ENCODE assay signal across 10 cellular contexts in genomic region chr14:65357091-65357490, GRCh38. TPM values are rescaled to one million over a fixed set of nuclear protein-coding genes. Genes with fewer than 3 reads are reported as not detected.
DNase-seq lines count a peak whose midpoint lies in the region; ATAC-seq, FAIRE-seq and TF ChIP-seq lines count a peak whose summit lies in the region.
"Had no signal": no experiment of that assay in that cellular context is flagged by ENCODE, and none has a peak within 500 bp of the region (broad histone marks: within the 10 kb centered on the region; RNA-seq: fewer than 3 reads in every experiment).

No MANE protein-coding gene starts in this region.

- no peaks in the 10 kb centered on the region for H3K36me3 ChIP-seq in osteoblast (ENCODE audit: insufficient read depth, low read length)

- peak overlapping the region; percentile 68 for H3K27ac Mint-ChIP-seq in T-helper 2 cell treated with Interferon-gamma antibody and Interleukin-4, amounts not matched to agents 5 μg/mL and 100 μg/mL, for 36 hours
- H3K27ac Mint-ChIP-seq in activated T-helper 1 cell treated with anti-CD3 and anti-CD28 coated beads, Interleukin-12 subunit alpha, Interleukin-12 subunit beta, Interleukin-2, Interleukin-4 antibody, amounts not matched to agents 30 ng/mL and 10 ng/mL and 1 ng/mL, durations not matched to agents 14 hours and 24 hours and 36 hours, result peak overlapping the region; percentile 87

- peak overlapping the region; percentile 46 for H3K4me3 Mint-ChIP-seq in T-helper 2 cell treated with Interferon-gamma antibody and Interleukin-4, amounts not matched to agents 5 μg/mL and 100 μg/mL, for 36 hours
- peak overlapping the region; percentile 12 for H3K4me3 Mint-ChIP-seq in activated T-helper 1 cell treated with anti-CD3 and anti-CD28 coated beads, Interleukin-12 subunit alpha, Interleukin-12 subunit beta, Interleukin-2, Interleukin-4 antibody, amounts not matched to agents 30 ng/mL and 10 ng/mL and 1 ng/mL, durations not matched to agents 14 hours and 24 hours and 36 hours

- TF ChIP-seq CTCF in osteoblast (IDR thresholded peaks at IDR 0.05; ENCODE audit: extremely low read depth, low read depth, low read length), result no peak

- intact Hi-C loops in activated T-helper 1 cell treated with anti-CD3 and anti-CD28 coated beads, Interleukin-12 subunit alpha, Interleukin-12 subunit beta, Interleukin-2, Interleukin-4 antibody, amounts not matched to agents 30 ng/mL and 10 ng/mL and 1 ng/mL, durations not matched to agents 14 hours and 24 hours and 36 hours (cut with micrococcal nuclease), result loop anchor here (2.0 kb wide), 1 partner anchor 14 kb away; no protein-coding TSS in a partner anchor

- H3K36me3 Mint-ChIP-seq in T-helper 2 cell treated with Interferon-gamma antibody and Interleukin-4, amounts not matched to agents 5 μg/mL and 100 μg/mL, for 36 hours (ENCODE audit: low read depth), result peaks cover 32% of the 10 kb centered on the region
- H3K36me3 Mint-ChIP-seq in activated T-helper 1 cell treated with anti-CD3 and anti-CD28 coated beads, Interleukin-12 subunit alpha, Interleukin-12 subunit beta, Interleukin-2, Interleukin-4 antibody, amounts not matched to agents 30 ng/mL and 10 ng/mL and 1 ng/mL, durations not matched to agents 14 hours and 24 hours and 36 hours (ENCODE audit: low read depth), result peaks cover 50% of the 10 kb centered on the region

- no peaks in the 10 kb centered on the region for H3K27me3 ChIP-seq in osteoblast (ENCODE audit: insufficient read depth, low read length)

- no peaks in the 10 kb centered on the region for H3K9me3 ChIP-seq in osteoblast (ENCODE audit: low read depth, low read length)

- DNase-seq in T-helper 2 cell treated with Interferon-gamma antibody and Interleukin-4, amounts not matched to agents 5 μg/mL and 100 μg/mL, for 36 hours (ENCODE audit: low spot score), result no peak
- DNase-seq in T-helper 2 cell (no peak), osteoblast (ENCODE audit: insufficient read length, low spot score, missing footprints) (no peak), urothelium cell line (ENCODE audit: low spot score) (no peak), GM19240 (ENCODE audit: insufficient read length, low spot score) (no peak), MV-4-11 (lab: John Stamatoyannopoulos, UW) (no peak)
- no peak for DNase-seq in activated T-helper 1 cell treated with anti-CD3 and anti-CD28 coated beads, Interleukin-12 subunit alpha, Interleukin-12 subunit beta, Interleukin-2, Interleukin-4 antibody, amounts not matched to agents 30 ng/mL and 10 ng/mL and 1 ng/mL, durations not matched to agents 14 hours and 24 hours and 36 hours (ENCODE audit: low spot score)
- DNase-seq: DMS79 had no signal

- H3K9me3 Mint-ChIP-seq in T-helper 2 cell treated with Interferon-gamma antibody and Interleukin-4, amounts not matched to agents 5 μg/mL and 100 μg/mL, for 36 hours, result no peaks in the 10 kb centered on the region
- no peaks in the 10 kb centered on the region for H3K9me3 Mint-ChIP-seq in activated T-helper 1 cell treated with anti-CD3 and anti-CD28 coated beads, Interleukin-12 subunit alpha, Interleukin-12 subunit beta, Interleukin-2, Interleukin-4 antibody, amounts not matched to agents 30 ng/mL and 10 ng/mL and 1 ng/mL, durations not matched to agents 14 hours and 24 hours and 36 hours

- H4K20me1 ChIP-seq in osteoblast (ENCODE audit: insufficient read depth, low read length), result no peaks in the 10 kb centered on the region

- H3K4me2 ChIP-seq in osteoblast (ENCODE audit: insufficient read depth, low read length), result no peak overlapping the region

- ATAC-seq in HG02938 (IDR thresholded peaks at IDR 0.05; ENCODE audit: unreplicated experiment), result peak; percentile 49

- peak overlapping the region; percentile 46 for H3K27ac ChIP-seq in osteoblast (ENCODE audit: low read depth, low read length)
- H3K27ac ChIP-seq: parathyroid adenoma had no signal

- H3K4me1 ChIP-seq in osteoblast (ENCODE audit: insufficient read depth, low read length), result peaks cover 10% of the 10 kb centered on the region

- H3K4me3 ChIP-seq in osteoblast (ENCODE audit: insufficient read depth, low read length), result no peak overlapping the region

- no peak for FAIRE-seq in urothelium cell line (lab: Jason Lieb, UNC)

- H3K27me3 Mint-ChIP-seq in T-helper 2 cell treated with Interferon-gamma antibody and Interleukin-4, amounts not matched to agents 5 μg/mL and 100 μg/mL, for 36 hours (ENCODE audit: low read depth), result no peaks in the 10 kb centered on the region
- no peaks in the 10 kb centered on the region for H3K27me3 Mint-ChIP-seq in activated T-helper 1 cell treated with anti-CD3 and anti-CD28 coated beads, Interleukin-12 subunit alpha, Interleukin-12 subunit beta, Interleukin-2, Interleukin-4 antibody, amounts not matched to agents 30 ng/mL and 10 ng/mL and 1 ng/mL, durations not matched to agents 14 hours and 24 hours and 36 hours (ENCODE audit: insufficient read depth)

- H2AFZ ChIP-seq in osteoblast (ENCODE audit: low read length), result no peak overlapping the region
- H2AFZ ChIP-seq: parathyroid adenoma had no signal

- no peaks in the 10 kb centered on the region for H3K79me2 ChIP-seq in osteoblast (ENCODE audit: insufficient read depth, low read length)
- H3K79me2 ChIP-seq: parathyroid adenoma had no signal

- peaks cover 60% of the 10 kb centered on the region for H3K4me1 Mint-ChIP-seq in T-helper 2 cell treated with Interferon-gamma antibody and Interleukin-4, amounts not matched to agents 5 μg/mL and 100 μg/mL, for 36 hours (ENCODE audit: low read depth)
- H3K4me1 Mint-ChIP-seq in activated T-helper 1 cell treated with anti-CD3 and anti-CD28 coated beads, Interleukin-12 subunit alpha, Interleukin-12 subunit beta, Interleukin-2, Interleukin-4 antibody, amounts not matched to agents 30 ng/mL and 10 ng/mL and 1 ng/mL, durations not matched to agents 14 hours and 24 hours and 36 hours (ENCODE audit: low read depth), result peaks cover 86% of the 10 kb centered on the region

RNA-seq across cellular contexts. Expression of gene FUT8, which starts 55.4 kb away (rescaled TPM):
- total RNA-seq in activated T-helper 1 cell treated with anti-CD3 and anti-CD28 coated beads, Interleukin-12 subunit alpha, Interleukin-12 subunit beta, Interleukin-2, Interleukin-4 antibody, amounts not matched to agents 30 ng/mL and 10 ng/mL and 1 ng/mL, durations not matched to agents 14 hours and 24 hours and 36 hours, result 181 and 182 TPM in 2 replicates
- 124 and 133 TPM in 2 replicates for total RNA-seq in osteoblast
